Comparison of ENCODE assay signal across 1 cellular context in genomic region chr11:59845399-59845798, GRCh38.
TF ChIP-seq lines count a peak whose summit lies in the region.

CBLIF (minus strand) TSS chr11:59845499; CDS start chr11:59845453, 46 bp downstream.

TF ChIP-seq in K562, 482 proteins besides CTCF, POLR2A, EP300 and RAD21 (continued from another document):
- TF ChIP-seq ETS1 (conservative IDR thresholded peaks at IDR 0.05; ENCODE audit: control insufficient read depth, low read depth, low read length) (no peak), RCOR1 (IDR thresholded peaks at IDR 0.05; ENCODE audit: borderline replicate concordance in 1 of 2, low read depth in 2 of 2, low read length in 2 of 2) (no peak), THRB (CRISPR knock-in tag; conservative IDR thresholded peaks at IDR 0.05) (no peak), BRD4 (IDR thresholded peaks at IDR 0.05) (no peak), ZNF212 (CRISPR knock-in tag; IDR thresholded peaks at IDR 0.05) (no peak), GABPA (tag; conservative IDR thresholded peaks at IDR 0.05; ENCODE audit: low read depth) (no peak), SAFB (IDR thresholded peaks at IDR 0.05; ENCODE audit: borderline replicate concordance, low read depth, low read length) (no peak), GTF2E2 (tag; IDR thresholded peaks at IDR 0.05) (no peak)
